10 cellular contexts compared by ENCODE assay signal in the genomic region with DNA sequence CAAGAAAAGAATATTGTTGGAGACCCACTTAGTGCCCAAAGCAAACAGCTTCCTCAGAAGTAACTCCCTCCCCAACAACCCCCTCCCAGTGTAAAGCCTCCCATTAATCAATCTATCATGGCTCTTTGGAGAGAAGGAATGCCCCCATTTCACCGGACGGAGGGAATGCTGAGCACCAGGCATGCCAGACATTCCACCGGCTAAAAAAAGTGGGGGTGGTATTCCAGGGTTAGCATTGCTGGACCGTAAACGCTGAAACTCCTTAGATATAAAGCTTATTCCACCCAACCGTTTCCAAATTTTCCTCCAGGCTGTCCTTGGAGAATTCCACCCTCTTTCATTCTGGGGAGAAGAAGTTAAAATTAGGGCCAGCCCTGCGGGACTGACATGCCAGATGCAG. TPM values are rescaled to one million over a fixed set of nuclear protein-coding genes. Genes with fewer than 3 reads are reported as not detected.
A peak's percentile ranks its signal among the peaks of the same experiment; 100 is the strongest.
DNase-seq lines count a peak whose midpoint lies in the region; ATAC-seq, FAIRE-seq and TF ChIP-seq lines count a peak whose summit lies in the region.
"Had no signal": no experiment of that assay in that cellular context is flagged by ENCODE, and none has a peak within 500 bp of the region (broad histone marks: within the 10 kb centered on the region; RNA-seq: fewer than 3 reads in every experiment).

No MANE protein-coding gene starts in this region.

- TF ChIP-seq EP300 in A549 (IDR thresholded peaks at IDR 0.05): no peak

- POLR2A ChIA-PET in A549 (lab: Yijun Ruan, JAX) (no interaction called here), OCI-LY7 (lab: Charles Lee) (no interaction called here)

- no peaks in the 10 kb centered on the region for H4K20me1 ChIP-seq in OCI-LY7 (ENCODE audit: insufficient read depth, low read length)

- H3K4me1 ChIP-seq in A549 (no peaks in the 10 kb centered on the region), neuron (ENCODE audit: insufficient read depth, low read length) (peaks cover 12% of the 10 kb centered on the region), OCI-LY7 (ENCODE audit: insufficient read depth, low read length, poor library complexity, severe bottlenecking) (no peaks in the 10 kb centered on the region)

- H3K79me2 ChIP-seq in OCI-LY7 (ENCODE audit: insufficient read depth, low read depth, low read length): no peaks in the 10 kb centered on the region

- no peaks in the 10 kb centered on the region for H3K9me3 ChIP-seq in A549
- H3K9me3 ChIP-seq in neuron (ENCODE audit: low read length): no peaks in the 10 kb centered on the region
- no peaks in the 10 kb centered on the region for H3K9me3 ChIP-seq in OCI-LY7 (ENCODE audit: low read length)

- DNase-seq in A549 (ENCODE audit: low read depth in 1 of 2, low spot score in 1 of 2) (no peak), RCC 7860 (ENCODE audit: low spot score) (peak; percentile 64), glomerular visceral epithelial cell (ENCODE audit: extremely low spot score) (peak; percentile 36), HTR-8/SVneo (ENCODE audit: insufficient read length, low spot score) (no peak), OCI-LY7 (ENCODE audit: low spot score) (no peak)
- no peak for DNase-seq in stimulated activated CD4-positive, alpha-beta T cell treated with anti-CD3 and anti-CD28 coated beads, Interleukin-4, amount 100 ng/mL, for 1 hour
- DNase-seq: effector CD4-positive, alpha-beta T cell had no signal

- WGBS in A549 (ENCODE audit: missing lambda C conversion rate): 82% methylated on average over 7 of the region's 7 CpGs

- intact Hi-C loops in OCI-LY7 (cut with micrococcal nuclease; ENCODE audit: unreplicated experiment): no loop called here

- no peaks in the 10 kb centered on the region for H3K36me3 ChIP-seq in neuron (ENCODE audit: insufficient read depth, low read length)
- no peaks in the 10 kb centered on the region for H3K36me3 ChIP-seq in OCI-LY7 (ENCODE audit: insufficient read depth, low read length)

- H3K4me3 ChIP-seq in A549: no peak overlapping the region
- H3K4me3 ChIP-seq in neuron (ENCODE audit: low read length): peak overlapping the region; percentile 26
- H3K4me3 ChIP-seq in OCI-LY7 (ENCODE audit: low read depth, low read length, poor library complexity, severe bottlenecking): no peak overlapping the region
- H3K4me3 ChIP-seq: SK-N-MC had no signal

- H3K4me2 ChIP-seq in A549: peak overlapping the region; percentile 93; the same call in 1 of the 3 replicates
- no peak overlapping the region for H3K4me2 ChIP-seq in OCI-LY7 (ENCODE audit: low read length)

- FAIRE-seq in A549 (lab: Jason Lieb, UNC) (no peak), RCC 7860 (lab: Jason Lieb, UNC) (no peak), HTR-8/SVneo (lab: Jason Lieb, UNC) (no peak)

- no peak for TF ChIP-seq POLR2A in A549 (IDR thresholded peaks at IDR 0.05; ENCODE audit: low read length)

- H3K9me2 ChIP-seq in OCI-LY7 (ENCODE audit: insufficient read depth, low read length): no peaks in the 10 kb centered on the region

- TF ChIP-seq RAD21 in A549 (conservative IDR thresholded peaks at IDR 0.05 in 1 of 2, IDR thresholded peaks at IDR 0.05 in 1 of 2): no peak

- H3K27ac ChIP-seq in A549: no peak overlapping the region
- H3K27ac ChIP-seq in OCI-LY7 (ENCODE audit: low read depth, low read length, poor library complexity, severe bottlenecking): no peak overlapping the region
- H3K27ac ChIP-seq: SK-N-MC had no signal

- peak overlapping the region; percentile 50 for H2AFZ ChIP-seq in neuron (ENCODE audit: low read depth, low read length)
- H2AFZ ChIP-seq in OCI-LY7 (ENCODE audit: low read length): no peak overlapping the region

- CTCF ChIA-PET in A549 (lab: Yijun Ruan, JAX): interaction anchor here (0.9 to 1.9 kb wide), 4 partner anchors 12 to 70 kb away, joined by 3 to 4 read pairs (median 3); no protein-coding TSS in a partner anchor
- CTCF ChIA-PET in OCI-LY7 (lab: Charles Lee; ENCODE audit: unreplicated experiment): no interaction called here

- peaks cover 47% of the 10 kb centered on the region for H3K27me3 ChIP-seq in neuron (ENCODE audit: insufficient read depth, low read length)

- no TSS peak for BruUV-seq in OCI-LY7 (replicated peaks; lab: Mats Ljungman, UMichigan)

- no peak for ATAC-seq in A549
- ATAC-seq in HG03565 (IDR thresholded peaks at IDR 0.05; ENCODE audit: unreplicated experiment): no peak

- TF ChIP-seq CTCF in A549 (IDR thresholded peaks at IDR 0.05) (no peak), OCI-LY7 (conservative IDR thresholded peaks at IDR 0.05; ENCODE audit: low read length) (no peak)

TF ChIP-seq in A549, 52 proteins besides CTCF, POLR2A, EP300 and RAD21:
- TF ChIP-seq ZSCAN20 (CRISPR knock-in tag; IDR thresholded peaks at IDR 0.05): no peak
- no peak for TF ChIP-seq MAFK (IDR thresholded peaks at IDR 0.05; ENCODE audit: partially characterized antibody)
- no peak for TF ChIP-seq SREBF2 (IDR thresholded peaks at IDR 0.05)
- no peak for TF ChIP-seq REST (IDR thresholded peaks at IDR 0.05)
- TF ChIP-seq, protein P1, sequence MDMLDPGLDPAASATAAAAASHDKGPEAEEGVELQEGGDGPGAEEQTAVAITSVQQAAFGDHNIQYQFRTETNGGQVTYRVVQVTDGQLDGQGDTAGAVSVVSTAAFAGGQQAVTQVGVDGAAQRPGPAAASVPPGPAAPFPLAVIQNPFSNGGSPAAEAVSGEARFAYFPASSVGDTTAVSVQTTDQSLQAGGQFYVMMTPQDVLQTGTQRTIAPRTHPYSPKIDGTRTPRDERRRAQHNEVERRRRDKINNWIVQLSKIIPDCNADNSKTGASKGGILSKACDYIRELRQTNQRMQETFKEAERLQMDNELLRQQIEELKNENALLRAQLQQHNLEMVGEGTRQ (IDR thresholded peaks at IDR 0.05): no peak
- TF ChIP-seq BCL3 (IDR thresholded peaks at IDR 0.05): no peak
- TF ChIP-seq CBX2 (IDR thresholded peaks at IDR 0.05; ENCODE audit: borderline replicate concordance, low read depth): no peak
- no peak for TF ChIP-seq JUN (IDR thresholded peaks at IDR 0.05)

RNA-seq across cellular contexts. Expression of gene MAMDC2, which starts 0.4 kb away (rescaled TPM):
- polyA plus RNA-seq in A549 (2011; rRNA removed) (0.30 and 0.34 TPM in 2 replicates), A549 (2017; fragmentation: RNase III; extraction: RNeasy Plus Mini Kit Qiagen cat#74134 plus additional on column Dnase treatment) (0.25 to 0.58 TPM (median 0.30 TPM) in 3 replicates)
- polyA plus RNA-seq in A549 (2012; cell fraction: cytosol; rRNA removed): 0.08 and 0.13 TPM in 2 replicates
- polyA plus RNA-seq in A549 (2012; cell fraction: nucleus; rRNA removed): 0.11 and 0.17 TPM in 2 replicates
- polyA minus RNA-seq in A549 (2011; rRNA and poly(A)+ RNA removed): 0.24 and 0.54 TPM in 2 replicates
- not detected in 2 replicates for total RNA-seq in OCI-LY7 (2014; rRNA removed; shearing (Covaris generic))
- not detected in 2 replicates for total RNA-seq in OCI-LY7 (2022)

Comparison
In these comparisons a context has a peak if more than half of its experiments do, and no peak if none do; other contexts are left out.
1. DNase-seq: peak in RCC 7860 (single experiment) and glomerular visceral epithelial cell (single experiment); none in A549 (0 of 2), HTR-8/SVneo (single experiment), OCI-LY7 (single experiment) and stimulated activated CD4-positive, alpha-beta T cell treated with anti-CD3 and anti-CD28 coated beads, Interleukin-4, amount 100 ng/mL, for 1 hour (single experiment).